In genomic region chr10:75400163-75400768, GRCh38 we compare ENCODE assay signal across 8 cellular contexts. TPM values are rescaled to one million over a fixed set of nuclear protein-coding genes. Genes with fewer than 3 reads are reported as not detected.
DNase-seq lines count a peak whose midpoint lies in the region; ATAC-seq and TF ChIP-seq lines count a peak whose summit lies in the region.

No MANE protein-coding gene starts in this region.

- H3K9me3 ChIP-seq in T-helper 17 cell (ENCODE audit: control insufficient read depth, low read length, poor library complexity, severe bottlenecking) (no peaks in the 10 kb centered on the region), gastroesophageal sphincter (no peaks in the 10 kb centered on the region)

- no peak for ATAC-seq in T-helper 17 cell
- ATAC-seq in gastroesophageal sphincter: no peak
- no peak for ATAC-seq in HG03354 (IDR thresholded peaks at IDR 0.05; ENCODE audit: poor library complexity, severe bottlenecking, unreplicated experiment)

- TF ChIP-seq EP300 in gastroesophageal sphincter (IDR thresholded peaks at IDR 0.05): no peak

- no peaks in the 10 kb centered on the region for H3K9me3 Mint-ChIP-seq in activated CD4-positive, alpha-beta T cell treated with anti-CD3 and anti-CD28 coated beads, Interleukin-2, amount 10 ng/mL, durations not matched to agents 24 days and 14 days

- H3K4me1 ChIP-seq in gastroesophageal sphincter: peaks cover 0 to 39% (median 4%) of the 10 kb centered on the region in 3 donors

- TF ChIP-seq POLR2A in gastroesophageal sphincter (IDR thresholded peaks at IDR 0.05): no peak

- peaks cover 0 to 16% of the 10 kb centered on the region in 2 donors for H3K36me3 ChIP-seq in gastroesophageal sphincter

- WGBS in gastroesophageal sphincter (ENCODE audit: low coverage in 1 of 2), 2 donors: 0% methylated on average over 11 of the region's 39 CpGs; no CpG with 5 or more reads in 1 of the 2 donors

- no peak for DNase-seq in activated CD4-positive, alpha-beta T cell treated with anti-CD3 and anti-CD28 coated beads, Interleukin-2, amount 10 ng/mL, durations not matched to agents 24 days and 14 days
- no peak for DNase-seq in activated CD4-positive, alpha-beta T cell treated with anti-CD3 and anti-CD28 coated beads, Interleukin-2, amount 50 U/mL, for 4 hours
- no peak for DNase-seq in T-helper 17 cell
- no peak for DNase-seq in retinal pigment epithelial cell (ENCODE audit: low read depth)
- no peak for DNase-seq in stimulated activated CD4-positive, alpha-beta T cell treated with anti-CD3 and anti-CD28 coated beads, Interleukin-1b, Interleukin-23, amount 100 ng/mL, for 48 hours
- DNase-seq in activated naive CD4-positive, alpha-beta T cell treated with anti-CD3 and anti-CD28 coated beads, Interleukin-2, amount 50 U/mL, for 16 hours: no peak

- H3K4me3 ChIP-seq in gastroesophageal sphincter: peak overlapping the region; percentile 62 to 100
- peak overlapping the region; percentile 98 for H3K4me3 ChIP-seq in retinal pigment epithelial cell (ENCODE audit: low read length)

- TF ChIP-seq CTCF in gastroesophageal sphincter (IDR thresholded peaks at IDR 0.05) (peak in 1 of 4 experiments; percentile 34), retinal pigment epithelial cell (conservative IDR thresholded peaks at IDR 0.05; ENCODE audit: low read depth, low read length) (no peak)

- H3K36me3 Mint-ChIP-seq in activated CD4-positive, alpha-beta T cell treated with anti-CD3 and anti-CD28 coated beads, Interleukin-2, amount 10 ng/mL, durations not matched to agents 24 days and 14 days (ENCODE audit: low read depth): peaks cover 5% of the 10 kb centered on the region
- peaks cover 8% of the 10 kb centered on the region for H3K36me3 Mint-ChIP-seq in T-helper 17 cell (ENCODE audit: low read depth)

- H3K27ac ChIP-seq in gastroesophageal sphincter: peak overlapping the region; percentile 97 to 100 (median 100)

- H3K4me1 Mint-ChIP-seq in activated CD4-positive, alpha-beta T cell treated with anti-CD3 and anti-CD28 coated beads, Interleukin-2, amount 10 ng/mL, durations not matched to agents 24 days and 14 days: peaks cover 23% of the 10 kb centered on the region
- peaks cover 17% of the 10 kb centered on the region for H3K4me1 Mint-ChIP-seq in T-helper 17 cell

- H3K27me3 ChIP-seq in gastroesophageal sphincter: no peaks in the 10 kb centered on the region

- intact Hi-C loops in activated CD4-positive, alpha-beta T cell treated with anti-CD3 and anti-CD28 coated beads, Interleukin-2, amount 10 ng/mL, durations not matched to agents 24 days and 14 days (cut with micrococcal nuclease): no loop called here

- H3K27me3 Mint-ChIP-seq in activated CD4-positive, alpha-beta T cell treated with anti-CD3 and anti-CD28 coated beads, Interleukin-2, amount 10 ng/mL, durations not matched to agents 24 days and 14 days: peaks cover 56% of the 10 kb centered on the region
- peaks cover 27% of the 10 kb centered on the region for H3K27me3 Mint-ChIP-seq in T-helper 17 cell

- H3K27ac Mint-ChIP-seq in activated CD4-positive, alpha-beta T cell treated with anti-CD3 and anti-CD28 coated beads, Interleukin-2, amount 10 ng/mL, durations not matched to agents 24 days and 14 days: no peak overlapping the region
- H3K27ac Mint-ChIP-seq in T-helper 17 cell: no peak overlapping the region

- H3K4me3 Mint-ChIP-seq in activated CD4-positive, alpha-beta T cell treated with anti-CD3 and anti-CD28 coated beads, Interleukin-2, amount 10 ng/mL, durations not matched to agents 24 days and 14 days: peak overlapping the region; percentile 79
- peak overlapping the region; percentile 91 for H3K4me3 Mint-ChIP-seq in T-helper 17 cell

RNA-seq across cellular contexts. Expression of gene ZNF503, which starts 1.3 kb away (rescaled TPM):
- total RNA-seq in activated CD4-positive, alpha-beta T cell treated with anti-CD3 and anti-CD28 coated beads, Interleukin-2, amount 10 ng/mL, durations not matched to agents 24 days and 14 days: 0.07 and 0.09 TPM in 2 replicates
- total RNA-seq in T-helper 17 cell (under 1 TPM; 0.12 to 0.50 TPM), gastroesophageal sphincter (10 to 100 TPM; 27.3 to 83.7 (median 43.4) TPM)

RNA-seq across cellular contexts. Expression of gene LRMDA, which starts 31.2 kb away (rescaled TPM):
- not detected in 2 replicates for total RNA-seq in activated CD4-positive, alpha-beta T cell treated with anti-CD3 and anti-CD28 coated beads, Interleukin-2, amount 10 ng/mL, durations not matched to agents 24 days and 14 days
- not detected for total RNA-seq in T-helper 17 cell
- total RNA-seq in gastroesophageal sphincter: 10 to 100 TPM in 1 of 4 donors, 1 to 10 TPM in 3; 7.3 to 20.1 (median 8.4) TPM

Comparison
In these comparisons a context has a peak if more than half of its experiments do, and no peak if none do; other contexts are left out.
1. RNA of gene ZNF503, which starts 1.3 kb away (total RNA-seq): 27.3 to 83.7 TPM in gastroesophageal sphincter; 0.12 to 0.50 TPM in T-helper 17 cell and 0.07 to 0.09 TPM in activated CD4-positive, alpha-beta T cell treated with anti-CD3 and anti-CD28 coated beads, Interleukin-2, amount 10 ng/mL, durations not matched to agents 24 days and 14 days; every median in the first group is over 10 times any median in the second.